ENCODE assay signal across 1 cellular context in genomic region chr7:50577569-50577968, GRCh38.
TF ChIP-seq lines count a peak whose summit lies in the region.

No MANE protein-coding gene starts in this region.

TF ChIP-seq in WTC11, 78 proteins besides CTCF, POLR2A, EP300 and RAD21 (continued from another document):
- TF ChIP-seq, protein P1, sequence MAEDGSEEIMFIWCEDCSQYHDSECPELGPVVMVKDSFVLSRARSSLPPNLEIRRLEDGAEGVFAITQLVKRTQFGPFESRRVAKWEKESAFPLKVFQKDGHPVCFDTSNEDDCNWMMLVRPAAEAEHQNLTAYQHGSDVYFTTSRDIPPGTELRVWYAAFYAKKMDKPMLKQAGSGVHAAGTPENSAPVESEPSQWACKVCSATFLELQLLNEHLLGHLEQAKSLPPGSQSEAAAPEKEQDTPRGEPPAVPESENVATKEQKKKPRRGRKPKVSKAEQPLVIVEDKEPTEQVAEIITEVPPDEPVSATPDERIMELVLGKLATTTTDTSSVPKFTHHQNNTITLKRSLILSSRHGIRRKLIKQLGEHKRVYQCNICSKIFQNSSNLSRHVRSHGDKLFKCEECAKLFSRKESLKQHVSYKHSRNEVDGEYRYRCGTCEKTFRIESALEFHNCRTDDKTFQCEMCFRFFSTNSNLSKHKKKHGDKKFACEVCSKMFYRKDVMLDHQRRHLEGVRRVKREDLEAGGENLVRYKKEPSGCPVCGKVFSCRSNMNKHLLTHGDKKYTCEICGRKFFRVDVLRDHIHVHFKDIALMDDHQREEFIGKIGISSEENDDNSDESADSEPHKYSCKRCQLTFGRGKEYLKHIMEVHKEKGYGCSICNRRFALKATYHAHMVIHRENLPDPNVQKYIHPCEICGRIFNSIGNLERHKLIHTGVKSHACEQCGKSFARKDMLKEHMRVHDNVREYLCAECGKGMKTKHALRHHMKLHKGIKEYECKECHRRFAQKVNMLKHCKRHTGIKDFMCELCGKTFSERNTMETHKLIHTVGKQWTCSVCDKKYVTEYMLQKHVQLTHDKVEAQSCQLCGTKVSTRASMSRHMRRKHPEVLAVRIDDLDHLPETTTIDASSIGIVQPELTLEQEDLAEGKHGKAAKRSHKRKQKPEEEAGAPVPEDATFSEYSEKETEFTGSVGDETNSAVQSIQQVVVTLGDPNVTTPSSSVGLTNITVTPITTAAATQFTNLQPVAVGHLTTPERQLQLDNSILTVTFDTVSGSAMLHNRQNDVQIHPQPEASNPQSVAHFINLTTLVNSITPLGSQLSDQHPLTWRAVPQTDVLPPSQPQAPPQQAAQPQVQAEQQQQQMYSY (CRISPR knock-in tag; IDR thresholded peaks at IDR 0.05), result no peak
- TF ChIP-seq SOX15 (CRISPR knock-in tag; IDR thresholded peaks at IDR 0.05) (no peak), MYBL2 (CRISPR knock-in tag; IDR thresholded peaks at IDR 0.05) (no peak), FOXP1 (CRISPR knock-in tag; IDR thresholded peaks at IDR 0.05; ENCODE audit: borderline replicate concordance) (no peak), CBFB (CRISPR knock-in tag; IDR thresholded peaks at IDR 0.05; ENCODE audit: low read depth) (no peak), ZNF416 (CRISPR knock-in tag; IDR thresholded peaks at IDR 0.05) (no peak), E2F4 (CRISPR knock-in tag; IDR thresholded peaks at IDR 0.05; ENCODE audit: borderline replicate concordance, low read depth) (no peak), TCF7 (CRISPR knock-in tag; IDR thresholded peaks at IDR 0.05; ENCODE audit: low read depth) (no peak)
- TF ChIP-seq, protein P2, sequence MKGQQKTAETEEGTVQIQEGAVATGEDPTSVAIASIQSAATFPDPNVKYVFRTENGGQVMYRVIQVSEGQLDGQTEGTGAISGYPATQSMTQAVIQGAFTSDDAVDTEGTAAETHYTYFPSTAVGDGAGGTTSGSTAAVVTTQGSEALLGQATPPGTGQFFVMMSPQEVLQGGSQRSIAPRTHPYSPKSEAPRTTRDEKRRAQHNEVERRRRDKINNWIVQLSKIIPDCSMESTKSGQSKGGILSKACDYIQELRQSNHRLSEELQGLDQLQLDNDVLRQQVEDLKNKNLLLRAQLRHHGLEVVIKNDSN (CRISPR knock-in tag; IDR thresholded peaks at IDR 0.05), result no peak
- TF ChIP-seq, protein P3, sequence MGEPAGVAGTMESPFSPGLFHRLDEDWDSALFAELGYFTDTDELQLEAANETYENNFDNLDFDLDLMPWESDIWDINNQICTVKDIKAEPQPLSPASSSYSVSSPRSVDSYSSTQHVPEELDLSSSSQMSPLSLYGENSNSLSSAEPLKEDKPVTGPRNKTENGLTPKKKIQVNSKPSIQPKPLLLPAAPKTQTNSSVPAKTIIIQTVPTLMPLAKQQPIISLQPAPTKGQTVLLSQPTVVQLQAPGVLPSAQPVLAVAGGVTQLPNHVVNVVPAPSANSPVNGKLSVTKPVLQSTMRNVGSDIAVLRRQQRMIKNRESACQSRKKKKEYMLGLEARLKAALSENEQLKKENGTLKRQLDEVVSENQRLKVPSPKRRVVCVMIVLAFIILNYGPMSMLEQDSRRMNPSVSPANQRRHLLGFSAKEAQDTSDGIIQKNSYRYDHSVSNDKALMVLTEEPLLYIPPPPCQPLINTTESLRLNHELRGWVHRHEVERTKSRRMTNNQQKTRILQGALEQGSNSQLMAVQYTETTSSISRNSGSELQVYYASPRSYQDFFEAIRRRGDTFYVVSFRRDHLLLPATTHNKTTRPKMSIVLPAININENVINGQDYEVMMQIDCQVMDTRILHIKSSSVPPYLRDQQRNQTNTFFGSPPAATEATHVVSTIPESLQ (CRISPR knock-in tag; IDR thresholded peaks at IDR 0.05), result no peak
